In genomic region chr22:31561970-31562369, GRCh38 we compare ENCODE assay signal across 1 cellular context.
TF ChIP-seq lines count a peak whose summit lies in the region.

No MANE protein-coding gene starts in this region.

TF ChIP-seq in K562, 482 proteins besides CTCF, POLR2A, EP300 and RAD21 (continued from another document):
- TF ChIP-seq ZBTB40 (IDR thresholded peaks at IDR 0.05) (peak; percentile 90), ZBTB40 (CRISPR knock-in tag; IDR thresholded peaks at IDR 0.05) (peak; percentile 68)
